ENCODE assay signal across 11 cellular contexts in genomic region chr1:150109567-150109966, GRCh38. TPM values are rescaled to one million over a fixed set of nuclear protein-coding genes. Genes with fewer than 3 reads are reported as not detected.
DNase-seq lines count a peak whose midpoint lies in the region; ATAC-seq and TF ChIP-seq lines count a peak whose summit lies in the region.
"Had no signal": no experiment of that assay in that cellular context is flagged by ENCODE, and none has a peak within 500 bp of the region (broad histone marks: within the 10 kb centered on the region; RNA-seq: fewer than 3 reads in every experiment).

No MANE protein-coding gene starts in this region.

- H3K4me1 Mint-ChIP-seq in activated CD4-positive, alpha-beta memory T cell treated with anti-CD3 and anti-CD28 coated beads for 36 hours (ENCODE audit: low read depth): peaks cover 71% of the 10 kb centered on the region

- CTCF ChIA-PET in activated CD4-positive, alpha-beta memory T cell treated with anti-CD3 and anti-CD28 coated beads for 36 hours (lab: Charles Lee): interaction anchor here (1.0 kb wide), 1 partner anchor 56 kb away, joined by 3 read pairs; no protein-coding TSS in a partner anchor

- H3K9me3 ChIP-seq in left ventricle myocardium inferior (replicated peaks) (peaks cover 10% of the 10 kb centered on the region), lower lobe of right lung (peaks cover 1% of the 10 kb centered on the region), esophagus squamous epithelium (no peaks in the 10 kb centered on the region)
- H3K9me3 ChIP-seq: neutrophil had no signal

- POLR2A ChIA-PET in activated CD4-positive, alpha-beta memory T cell treated with anti-CD3 and anti-CD28 coated beads for 36 hours (lab: Charles Lee): interaction anchor here (0.9 to 1.5 kb wide), 5 partner anchors 18 to 223 kb away, joined by 3 to 4 read pairs (median 3); partner anchors contain the start of gene VPS45

- H3K27me3 Mint-ChIP-seq in activated CD4-positive, alpha-beta memory T cell treated with anti-CD3 and anti-CD28 coated beads for 36 hours: no peaks in the 10 kb centered on the region

- H3K4me3 Mint-ChIP-seq in activated CD4-positive, alpha-beta memory T cell treated with anti-CD3 and anti-CD28 coated beads for 36 hours: peak overlapping the region; percentile 69

- H3K27ac ChIP-seq in left ventricle myocardium inferior (replicated peaks) (peak overlapping the region; percentile 37), lower lobe of right lung (peak overlapping the region; percentile 14), esophagus squamous epithelium (peak overlapping the region in 2 of 4 donors; percentile 19 to 62)
- H3K27ac ChIP-seq: neutrophil had no signal

- TF ChIP-seq POLR2A in esophagus squamous epithelium (IDR thresholded peaks at IDR 0.05): no peak

- H3K27me3 ChIP-seq in left ventricle myocardium inferior (ENCODE audit: low read depth) (no peaks in the 10 kb centered on the region), lower lobe of right lung (ENCODE audit: low read depth) (no peaks in the 10 kb centered on the region), esophagus squamous epithelium (no peaks in the 10 kb centered on the region)
- H3K27me3 ChIP-seq: neutrophil had no signal

- H3K36me3 ChIP-seq in left ventricle myocardium inferior (peaks cover 29% of the 10 kb centered on the region), lower lobe of right lung (peaks cover 8% of the 10 kb centered on the region), esophagus squamous epithelium (peaks cover 0 to 39% (median 0%) of the 10 kb centered on the region in 3 donors)
- H3K36me3 ChIP-seq: neutrophil had no signal

- no peaks in the 10 kb centered on the region for H3K4me1 ChIP-seq in left ventricle myocardium inferior
- peaks cover 11% of the 10 kb centered on the region for H3K4me1 ChIP-seq in lower lobe of right lung
- H3K4me1 ChIP-seq in esophagus squamous epithelium: no peaks in the 10 kb centered on the region

- 59 to 66% methylated on average over 3 of the region's 3 CpGs for WGBS in esophagus squamous epithelium, 2 donors

- H3K9me3 Mint-ChIP-seq in activated CD4-positive, alpha-beta memory T cell treated with anti-CD3 and anti-CD28 coated beads for 36 hours: peaks cover 8% of the 10 kb centered on the region

- intact Hi-C loops in left ventricle myocardium inferior (cut with micrococcal nuclease) (no loop called here), Right ventricle myocardium superior (cut with DNase I) (loop anchor here (10.0 kb wide), 1 partner anchor 45 kb away; no protein-coding TSS in a partner anchor), lower lobe of right lung (cut with DNase I) (no loop called here), esophagus squamous epithelium (cut with DNase I) (no loop called here)
- intact Hi-C loops in activated CD4-positive, alpha-beta memory T cell treated with anti-CD3 and anti-CD28 coated beads for 36 hours (cut with micrococcal nuclease): no loop called here

- TF ChIP-seq CTCF in left ventricle myocardium inferior (IDR thresholded peaks at IDR 0.05; ENCODE audit: borderline replicate concordance) (no peak), lower lobe of right lung (IDR thresholded peaks at IDR 0.05) (no peak), esophagus squamous epithelium (IDR thresholded peaks at IDR 0.05) (no peak)

- DNase-seq in left ventricle myocardium inferior (no peak), Right ventricle myocardium superior (no peak), lower lobe of right lung (no peak), esophagus squamous epithelium (lab: John Stamatoyannopoulos, UW) (no peak), NCI-H1930 (lab: John Stamatoyannopoulos, UW) (no peak), MV-4-11 (lab: John Stamatoyannopoulos, UW) (no peak), putamen (ENCODE audit: low spot score) (no peak)
- no peak for DNase-seq in activated CD4-positive, alpha-beta memory T cell treated with anti-CD3 and anti-CD28 coated beads for 36 hours
- DNase-seq: glutamatergic neuron; stimulated activated CD8-positive, alpha-beta memory T cell treated with anti-CD3 and anti-CD28 coated beads, Interleukin-4, amount 100 ng/mL, for 48 hours had no signal

- ATAC-seq in Right ventricle myocardium superior (ENCODE audit: poor library complexity) (no peak), lower lobe of right lung (no peak)

- no peak overlapping the region for H3K4me3 ChIP-seq in left ventricle myocardium inferior
- H3K4me3 ChIP-seq in lower lobe of right lung: no peak overlapping the region
- H3K4me3 ChIP-seq in esophagus squamous epithelium: no peak overlapping the region

- H3K27ac Mint-ChIP-seq in activated CD4-positive, alpha-beta memory T cell treated with anti-CD3 and anti-CD28 coated beads for 36 hours: peak overlapping the region; percentile 93

- peaks cover 20% of the 10 kb centered on the region for H3K36me3 Mint-ChIP-seq in activated CD4-positive, alpha-beta memory T cell treated with anti-CD3 and anti-CD28 coated beads for 36 hours

RNA-seq across cellular contexts. Expression of gene PLEKHO1, which starts 40.1 kb away (rescaled TPM):
- total RNA-seq in left ventricle myocardium inferior (49.4 TPM), Right ventricle myocardium superior (45.9 TPM), lower lobe of right lung (41.6 TPM), esophagus squamous epithelium (10 to 100 TPM in 2 of 4 donors, 1 to 10 TPM in 2; 6.0 to 46.9 (median 13.3) TPM)
- total RNA-seq in activated CD4-positive, alpha-beta memory T cell treated with anti-CD3 and anti-CD28 coated beads for 36 hours: 10 to 100 TPM; 28.7 to 31.8 TPM

RNA-seq across cellular contexts. Expression of gene VPS45, which starts 42.0 kb away (rescaled TPM):
- total RNA-seq in left ventricle myocardium inferior (54.4 TPM), Right ventricle myocardium superior (48.9 TPM), lower lobe of right lung (36.1 TPM), esophagus squamous epithelium (10 to 100 TPM; 23.4 to 31.7 (median 29.1) TPM)
- 10 to 100 TPM; 26.5 to 28.3 TPM for total RNA-seq in activated CD4-positive, alpha-beta memory T cell treated with anti-CD3 and anti-CD28 coated beads for 36 hours
